ENCODE assay signal across 8 cellular contexts in genomic region chr17:4304417-4305027, GRCh38. TPM values are rescaled to one million over a fixed set of nuclear protein-coding genes. Genes with fewer than 3 reads are reported as not detected.
DNase-seq lines count a peak whose midpoint lies in the region; ATAC-seq, FAIRE-seq and TF ChIP-seq lines count a peak whose summit lies in the region.

No MANE protein-coding gene starts in this region.

- DNase-seq in AG04450 (ENCODE audit: low read depth, low spot score) (no peak), GM18507 (ENCODE audit: extremely low spot score, insufficient read length, low read depth) (peak; percentile 35), NCI-H748 (lab: John Stamatoyannopoulos, UW; ENCODE audit: unreplicated experiment) (peak; percentile 47), fibroblast of pulmonary artery (ENCODE audit: low read depth) (peak; percentile 62), osteocyte (ENCODE audit: extremely low spot score, unreplicated experiment) (no peak), aorta (peak in 1 of 2 donors; percentile 47), cortex of kidney (lab: John Stamatoyannopoulos, UW) (no peak)
- peak; percentile 51 for DNase-seq in activated CD8-positive, alpha-beta memory T cell treated with anti-CD3 and anti-CD28 coated beads, Interleukin-2, amount 50 U/mL, for 4 hours

- TF ChIP-seq CTCF in AG04450 (IDR thresholded peaks at IDR 0.05; ENCODE audit: low read depth, low read length) (peak; percentile 75), fibroblast of pulmonary artery (IDR thresholded peaks at IDR 0.05; ENCODE audit: low read length, missing control alignments) (peak; percentile 73), osteocyte (IDR thresholded peaks at IDR 0.05) (peak; percentile 77)

- peak; percentile 70 for ATAC-seq in aorta (ENCODE audit: low FRiP score)

- FAIRE-seq in GM18507 (lab: Jason Lieb, UNC): peak; percentile 64

- WGBS in aorta, 2 donors: 42 to 46% methylated on average over 6 of the region's 6 CpGs

- intact Hi-C loops in aorta (cut with DNase I): loop anchor here (5.0 to 10.0 kb wide), 3 partner anchors 60 to 108 kb away; partner anchors contain the start of gene UBE2G1 (in 1 of the 2)

- H3K27me3 ChIP-seq in AG04450 (ENCODE audit: control insufficient read depth, insufficient read depth, low read length) (no peaks in the 10 kb centered on the region), aorta (ENCODE audit: control insufficient read depth in 1 of 2, insufficient read depth in 2 of 2, low read length in 1 of 2) (no peaks in the 10 kb centered on the region)

- H3K4me1 ChIP-seq in aorta (ENCODE audit: control insufficient read depth in 1 of 2, insufficient read depth in 2 of 2, low read length in 2 of 2): no peaks in the 10 kb centered on the region

- H3K27ac Mint-ChIP-seq in osteocyte (ENCODE audit: unreplicated experiment): no peak overlapping the region

- peaks cover 15% of the 10 kb centered on the region for H3K4me1 Mint-ChIP-seq in osteocyte (ENCODE audit: unreplicated experiment)

- no peaks in the 10 kb centered on the region for H3K9me3 Mint-ChIP-seq in osteocyte (ENCODE audit: unreplicated experiment)

- H3K27ac ChIP-seq in AG04450 (ENCODE audit: low read depth, low read length) (no peak overlapping the region), aorta (ENCODE audit: low read depth in 1 of 2, low read length in 2 of 2) (no peak overlapping the region)

- no peaks in the 10 kb centered on the region for H3K9me3 ChIP-seq in AG04450 (ENCODE audit: control insufficient read depth, insufficient read depth, low read length)
- H3K9me3 ChIP-seq in aorta (ENCODE audit: control insufficient read depth, low read length): no peaks in the 10 kb centered on the region

- CTCF ChIA-PET in AG04450 (lab: Charles Lee): interaction anchor here (0.7 to 1.7 kb wide), 11 partner anchors 9 to 89 kb away, joined by 3 to 10 read pairs (median 4); no protein-coding TSS in a partner anchor

- no peak overlapping the region for H3K4me3 ChIP-seq in AG04450 (ENCODE audit: low read depth, low read length)
- no peak overlapping the region for H3K4me3 ChIP-seq in fibroblast of pulmonary artery (replicated peaks; ENCODE audit: low read depth, low read length)
- no peak overlapping the region for H3K4me3 ChIP-seq in aorta (ENCODE audit: low read length in 2 of 2)

- H3K4me3 Mint-ChIP-seq in osteocyte (ENCODE audit: unreplicated experiment): no peak overlapping the region

- POLR2A ChIA-PET in AG04450 (lab: Yijun Ruan, JAX): no interaction called here

- H3K27me3 Mint-ChIP-seq in osteocyte (ENCODE audit: unreplicated experiment): no peaks in the 10 kb centered on the region

- H3K36me3 ChIP-seq in aorta (ENCODE audit: control insufficient read depth in 1 of 2, insufficient read depth in 2 of 2, low read length in 1 of 2): peaks cover 0 to 2% of the 10 kb centered on the region in 2 donors

- peaks cover 15% of the 10 kb centered on the region for H3K36me3 Mint-ChIP-seq in osteocyte (ENCODE audit: unreplicated experiment)

RNA-seq across cellular contexts. Expression of gene ANKFY1, which starts 40.7 kb away (rescaled TPM):
- polyA plus RNA-seq in AG04450 (2011; rRNA removed): 38.8 and 42.8 TPM in 2 replicates
- 67.3 and 83.3 TPM in 2 replicates for polyA minus RNA-seq in AG04450 (2011; rRNA and poly(A)+ RNA removed)
- total RNA-seq in osteocyte: 61.2 and 65.9 TPM in 2 replicates
- total RNA-seq in aorta: 10 to 100 TPM; 58.0 to 71.6 TPM
- polyA plus RNA-seq in aorta: 10 to 100 TPM in 1 of 2 donors, 1 to 10 TPM in 1; 4.5 to 17.4 TPM

Comparison
In these comparisons a context has a peak if more than half of its experiments do, and no peak if none do; other contexts are left out.
1. DNase-seq: peak in GM18507 (single experiment), NCI-H748 (single experiment), activated CD8-positive, alpha-beta memory T cell treated with anti-CD3 and anti-CD28 coated beads, Interleukin-2, amount 50 U/mL, for 4 hours (single experiment) and fibroblast of pulmonary artery (single experiment); none in AG04450 (single experiment), osteocyte (single experiment) and cortex of kidney (single experiment).
2. Peak in every context shown above with its lines, with median percentiles within 50 percentile points of each other: CTCF ChIP-seq.